ENCODE assay signal across 19 cellular contexts in genomic region chr11:35747638-35748037, GRCh38.
DNase-seq lines count a peak whose midpoint lies in the region; ATAC-seq lines count a peak whose summit lies in the region.
"Had no signal": no experiment of that assay in that cellular context is flagged by ENCODE, and none has a peak within 500 bp of the region (broad histone marks: within the 10 kb centered on the region; RNA-seq: fewer than 3 reads in every experiment).

No MANE protein-coding gene starts in this region.

- no peak overlapping the region for H2AFZ ChIP-seq in neuronal stem cell (ENCODE audit: low read length)

- H3K14ac ChIP-seq in neuronal stem cell (ENCODE audit: low read length) = no peak overlapping the region

- ATAC-seq in HG02759 (IDR thresholded peaks at IDR 0.05; ENCODE audit: unreplicated experiment) (no peak), HG03439 (IDR thresholded peaks at IDR 0.05; ENCODE audit: unreplicated experiment) (no peak)
- ATAC-seq: stimulated activated naive B cell treated with anti-CD40 and anti-IgM and Interleukin-4, amounts not matched to agents 10 μg/mL and 1 μg/mL and 100 μg/mL, for 72 hours had no signal

- no peak overlapping the region for H2AK5ac ChIP-seq in neuronal stem cell (ENCODE audit: low read depth, low read length)

- no peak overlapping the region for H3K4ac ChIP-seq in neuronal stem cell (ENCODE audit: low read length)

- H2BK15ac ChIP-seq in neuronal stem cell (ENCODE audit: low read length) = no peak overlapping the region

- H2BK12ac ChIP-seq in neuronal stem cell (ENCODE audit: low read length) = no peak overlapping the region

- no CpG with 5 or more reads among the region's 4 CpGs for WGBS in neuronal stem cell (ENCODE audit: extremely low coverage in 2 of 2, insufficient read length in 2 of 2, insufficient replicate concordance in 1 of 2), 2 donors

- H3K9ac ChIP-seq in neuronal stem cell (ENCODE audit: low read depth, low read length, poor library complexity) = no peak overlapping the region
- H3K9ac ChIP-seq: BLaER1 treated with 17β-estradiol and CSF1 and Interleukin-3, amounts not matched to agents 10 nM and 100 nM had no signal

- no peak overlapping the region for H2BK120ac ChIP-seq in neuronal stem cell (ENCODE audit: low read depth, low read length)

- H3K4me1 ChIP-seq in neuronal stem cell (ENCODE audit: control insufficient read depth in 2 of 2, insufficient read depth in 1 of 2, low read depth in 1 of 2, low read length in 2 of 2) = peaks cover 4 to 5% of the 10 kb centered on the region in 2 donors

- no peak overlapping the region for H3K4me3 ChIP-seq in neuronal stem cell (ENCODE audit: low read length in 2 of 2)
- H3K4me3 ChIP-seq: BLaER1 treated with 17β-estradiol and CSF1 and Interleukin-3, amounts not matched to agents 10 nM and 100 nM; left ventricle myocardium inferior; smooth muscle cell; transverse colon had no signal

- no peak overlapping the region for H3K4me2 ChIP-seq in neuronal stem cell (ENCODE audit: insufficient read depth, low read length, poor library complexity, severe bottlenecking)
- H3K4me2 ChIP-seq: BLaER1 treated with 17β-estradiol and CSF1 and Interleukin-3, amounts not matched to agents 10 nM and 100 nM; smooth muscle cell had no signal

- no peak overlapping the region for H4K91ac ChIP-seq in neuronal stem cell (ENCODE audit: low read depth, low read length, poor library complexity)

- H3K79me1 ChIP-seq in neuronal stem cell (ENCODE audit: low read depth, low read length) = no peaks in the 10 kb centered on the region

- H3K27ac ChIP-seq in neuronal stem cell (replicated peaks; ENCODE audit: low read length) = no peak overlapping the region
- H3K27ac ChIP-seq: 22Rv1; BLaER1 treated with 17β-estradiol and CSF1 and Interleukin-3, amounts not matched to agents 10 nM and 100 nM; left ventricle myocardium inferior; transverse colon had no signal

- H2BK5ac ChIP-seq in neuronal stem cell (ENCODE audit: low read length) = no peak overlapping the region

- H3K27me3 ChIP-seq in neuronal stem cell (ENCODE audit: control insufficient read depth in 3 of 3, insufficient read depth in 3 of 3, low read depth in 1 of 3, low read length in 3 of 3) = no peaks in the 10 kb centered on the region
- H3K27me3 ChIP-seq: BLaER1 treated with 17β-estradiol and CSF1 and Interleukin-3, amounts not matched to agents 10 nM and 100 nM; transverse colon had no signal

- H3K18ac ChIP-seq in neuronal stem cell (ENCODE audit: low read length) = no peak overlapping the region

- H3K9me3 ChIP-seq in neuronal stem cell (replicated peaks in 1 of 2; ENCODE audit: control insufficient read depth in 2 of 2, insufficient read depth in 1 of 2, low read depth in 1 of 2, low read length in 2 of 2) = no peaks in the 10 kb centered on the region
- H3K9me3 ChIP-seq: BLaER1 treated with 17β-estradiol and CSF1 and Interleukin-3, amounts not matched to agents 10 nM and 100 nM; left ventricle myocardium inferior; transverse colon had no signal

- DNase-seq in NCI-H1694 (lab: John Stamatoyannopoulos, UW) (peak; percentile 5), NCI-H1694 treated with DMSO at 0.1 percent for 48 hours (lab: John Stamatoyannopoulos, UW) (no peak), NCI-H1930 (lab: John Stamatoyannopoulos, UW) (peak; percentile 42 to 53), SHP77 treated with DMSO at 0.1 percent for 48 hours (lab: John Stamatoyannopoulos, UW) (peak; percentile 3), neuronal stem cell (ENCODE audit: low spot score) (peak; percentile 9), mucosa of gallbladder (ENCODE audit: low spot score) (no peak)
- DNase-seq: activated CD4-positive, CD25-positive, alpha-beta regulatory T cell treated with anti-CD3 and anti-CD28 coated beads, Interleukin-2, amount 50 U/mL, for 72 hours; activated gamma-delta T cell treated with Interleukin-2 at 50 U/mL for 16 hours; DND-41; foreskin melanocyte; left ventricle myocardium inferior; MV-4-11; stimulated activated naive B cell treated with anti-CD40 and anti-IgM and Interleukin-4, amounts not matched to agents 10 μg/mL and 1 μg/mL and 100 μg/mL, for 72 hours; transverse colon had no signal

- H4K8ac ChIP-seq in neuronal stem cell (ENCODE audit: low read depth, low read length) = no peak overlapping the region

- no peak overlapping the region for H3K23ac ChIP-seq in neuronal stem cell (ENCODE audit: low read depth, low read length, poor library complexity)

- H3K36me3 ChIP-seq in neuronal stem cell (replicated peaks in 1 of 2; ENCODE audit: control insufficient read depth in 2 of 2, insufficient read depth in 2 of 2, low read length in 2 of 2) = peaks cover 0 to 33% of the 10 kb centered on the region in 2 donors
- H3K36me3 ChIP-seq: transverse colon had no signal

Comparison
In these comparisons a context has a peak if more than half of its experiments do, and no peak if none do; other contexts are left out.
1. DNase-seq: peak in NCI-H1694 (single experiment), NCI-H1930 (2 of 2), SHP77 treated with DMSO at 0.1 percent for 48 hours (single experiment) and neuronal stem cell (single experiment); none in NCI-H1694 treated with DMSO at 0.1 percent for 48 hours (single experiment) and mucosa of gallbladder (single experiment).